20 cellular contexts compared by ENCODE assay signal in genomic region chr4:171956678-171957077, GRCh38.
"Had no signal": no experiment of that assay in that cellular context is flagged by ENCODE, and none has a peak within 500 bp of the region (broad histone marks: within the 10 kb centered on the region; RNA-seq: fewer than 3 reads in every experiment).

No MANE protein-coding gene starts in this region.

- H3K27me3 ChIP-seq: adrenal gland, cardiac muscle cell, esophagus squamous epithelium, neutrophil, uterus had no signal

- H3K9me3 ChIP-seq: adrenal gland, esophagus squamous epithelium, neutrophil, pancreas, uterus had no signal

- H3K4me1 Mint-ChIP-seq: activated naive CD4-positive, alpha-beta T cell treated with anti-CD3 and anti-CD28 coated beads, Interleukin-2, amount 50 U/mL, for 24 hours; naive thymus-derived CD8-positive, alpha-beta T cell had no signal

- ATAC-seq: effector memory CD8-positive, alpha-beta T cell; left cardiac atrium; naive thymus-derived CD8-positive, alpha-beta T cell; pancreas; sciatic nerve; stimulated activated naive B cell treated with anti-CD40 and anti-IgM and Interleukin-4, amounts not matched to agents 10 μg/mL and 1 μg/mL and 100 μg/mL, for 72 hours had no signal

- H3K9me3 Mint-ChIP-seq: activated naive CD4-positive, alpha-beta T cell treated with anti-CD3 and anti-CD28 coated beads, Interleukin-2, amount 50 U/mL, for 24 hours; stimulated activated naive B cell treated with anti-CD40 and anti-IgM and Interleukin-4, amounts not matched to agents 10 μg/mL and 1 μg/mL and 100 μg/mL, for 72 hours had no signal

- H3K27ac ChIP-seq: adrenal gland, cardiac muscle cell, esophagus squamous epithelium, neutrophil, pancreas, uterus had no signal

- H3K27ac Mint-ChIP-seq: activated naive CD4-positive, alpha-beta T cell treated with anti-CD3 and anti-CD28 coated beads, Interleukin-2, amount 50 U/mL, for 24 hours; effector memory CD8-positive, alpha-beta T cell; naive thymus-derived CD8-positive, alpha-beta T cell; stimulated activated naive B cell treated with anti-CD40 and anti-IgM and Interleukin-4, amounts not matched to agents 10 μg/mL and 1 μg/mL and 100 μg/mL, for 72 hours had no signal

- FAIRE-seq: islet of Langerhans, pancreas had no signal

- H3K4me1 ChIP-seq: adrenal gland, esophagus squamous epithelium, pancreas, uterus had no signal

- H3K36me3 Mint-ChIP-seq: activated naive CD4-positive, alpha-beta T cell treated with anti-CD3 and anti-CD28 coated beads, Interleukin-2, amount 50 U/mL, for 24 hours; naive thymus-derived CD8-positive, alpha-beta T cell; stimulated activated naive B cell treated with anti-CD40 and anti-IgM and Interleukin-4, amounts not matched to agents 10 μg/mL and 1 μg/mL and 100 μg/mL, for 72 hours had no signal

- H3K36me3 ChIP-seq: adrenal gland, cardiac muscle cell, esophagus squamous epithelium, neutrophil, pancreas, uterus had no signal

- H3K4me3 ChIP-seq: adrenal gland, cardiac muscle cell, esophagus squamous epithelium, pancreas, uterus had no signal

- H3K27me3 Mint-ChIP-seq: activated naive CD4-positive, alpha-beta T cell treated with anti-CD3 and anti-CD28 coated beads, Interleukin-2, amount 50 U/mL, for 24 hours; effector memory CD8-positive, alpha-beta T cell; naive thymus-derived CD8-positive, alpha-beta T cell; stimulated activated naive B cell treated with anti-CD40 and anti-IgM and Interleukin-4, amounts not matched to agents 10 μg/mL and 1 μg/mL and 100 μg/mL, for 72 hours had no signal

- H3K4me3 Mint-ChIP-seq: activated naive CD4-positive, alpha-beta T cell treated with anti-CD3 and anti-CD28 coated beads, Interleukin-2, amount 50 U/mL, for 24 hours; effector memory CD8-positive, alpha-beta T cell; naive thymus-derived CD8-positive, alpha-beta T cell; stimulated activated naive B cell treated with anti-CD40 and anti-IgM and Interleukin-4, amounts not matched to agents 10 μg/mL and 1 μg/mL and 100 μg/mL, for 72 hours had no signal

- DNase-seq: activated CD4-positive, alpha-beta T cell treated with anti-CD3 and anti-CD28 coated beads, Interleukin-2, amount 50 U/mL, for 1 hour; activated CD8-positive, alpha-beta memory T cell treated with anti-CD3 and anti-CD28 coated beads, Interleukin-2, amount 50 U/mL, for 48 hours; activated gamma-delta T cell; activated T-cell treated with anti-CD3 and anti-CD28 coated beads, Interleukin-2, amount 50 U/mL, for 48 hours; adrenal gland; effector memory CD8-positive, alpha-beta T cell; esophagus squamous epithelium; foreskin fibroblast; left cardiac atrium; naive thymus-derived CD8-positive, alpha-beta T cell; pancreas; stimulated activated naive B cell treated with anti-CD40 and anti-IgM and Interleukin-4, amounts not matched to agents 10 μg/mL and 1 μg/mL and 100 μg/mL, for 72 hours; T-helper 1 cell; T-helper 9 cell; uterus had no signal
